17 cellular contexts compared by ENCODE assay signal in genomic region chr15:87528873-87529272, GRCh38.
"Had no signal": no experiment of that assay in that cellular context is flagged by ENCODE, and none has a peak within 500 bp of the region (broad histone marks: within the 10 kb centered on the region; RNA-seq: fewer than 3 reads in every experiment).

No MANE protein-coding gene starts in this region.

- H3K4me3 Mint-ChIP-seq: activated naive CD4-positive, alpha-beta T cell treated with anti-CD3 and anti-CD28 coated beads, Interleukin-2, amount 50 U/mL, for 24 hours; endodermal cell; memory B cell; nephron; stimulated activated naive CD8-positive, alpha-beta T cell treated with anti-CD3 and anti-CD28 coated beads, Interleukin-15, Interleukin-2, amounts not matched to agents 100 ng/mL and 50 ng/mL, for 24 hours had no signal

- H3K36me3 ChIP-seq: esophagus muscularis mucosa, heart right ventricle, left ventricle myocardium inferior, upper lobe of right lung had no signal

- H3K27ac Mint-ChIP-seq: activated naive CD4-positive, alpha-beta T cell treated with anti-CD3 and anti-CD28 coated beads, Interleukin-2, amount 50 U/mL, for 24 hours; endodermal cell; memory B cell; stimulated activated naive CD8-positive, alpha-beta T cell treated with anti-CD3 and anti-CD28 coated beads, Interleukin-15, Interleukin-2, amounts not matched to agents 100 ng/mL and 50 ng/mL, for 24 hours had no signal

- H3K27ac ChIP-seq: esophagus muscularis mucosa, heart right ventricle, left ventricle myocardium inferior, psoas muscle, upper lobe of right lung had no signal

- H3K36me3 Mint-ChIP-seq: activated naive CD4-positive, alpha-beta T cell treated with anti-CD3 and anti-CD28 coated beads, Interleukin-2, amount 50 U/mL, for 24 hours; memory B cell had no signal

- H3K27me3 Mint-ChIP-seq: activated naive CD4-positive, alpha-beta T cell treated with anti-CD3 and anti-CD28 coated beads, Interleukin-2, amount 50 U/mL, for 24 hours; memory B cell; stimulated activated naive CD8-positive, alpha-beta T cell treated with anti-CD3 and anti-CD28 coated beads, Interleukin-15, Interleukin-2, amounts not matched to agents 100 ng/mL and 50 ng/mL, for 24 hours had no signal

- H3K4me1 ChIP-seq: heart right ventricle, psoas muscle, upper lobe of right lung had no signal

- H3K9me3 ChIP-seq: esophagus muscularis mucosa, psoas muscle, upper lobe of right lung had no signal

- DNase-seq: activated CD4-positive, alpha-beta T cell treated with anti-CD3 and anti-CD28 coated beads, Interleukin-2, amount 50 U/mL, for 1 hour; amygdala; endodermal cell; heart right ventricle; islet precursor cell; left ventricle myocardium inferior; occipital lobe; psoas muscle; stimulated activated CD4-positive, alpha-beta T cell treated with anti-CD3 and anti-CD28 coated beads, Interleukin-15, amount 100 ng/mL, for 24 hours; stimulated activated CD4-positive, alpha-beta T cell treated with anti-CD3 and anti-CD28 coated beads, Interleukin-4, amount 100 ng/mL, for 24 hours; T-helper 2 cell; upper lobe of right lung had no signal

- ATAC-seq: heart right ventricle, psoas muscle, upper lobe of right lung had no signal

- H3K27me3 ChIP-seq: esophagus muscularis mucosa, heart right ventricle, upper lobe of right lung had no signal

- H3K9me3 Mint-ChIP-seq: activated naive CD4-positive, alpha-beta T cell treated with anti-CD3 and anti-CD28 coated beads, Interleukin-2, amount 50 U/mL, for 24 hours had no signal

- H3K4me3 ChIP-seq: esophagus muscularis mucosa, heart right ventricle, left ventricle myocardium inferior, psoas muscle, upper lobe of right lung had no signal

- H3K4me1 Mint-ChIP-seq: endodermal cell, memory B cell, nephron had no signal
